21 cellular contexts compared by ENCODE assay signal in genomic region chr5:89628876-89629635, GRCh38.
"Had no signal": no experiment of that assay in that cellular context is flagged by ENCODE, and none has a peak within 500 bp of the region (broad histone marks: within the 10 kb centered on the region; RNA-seq: fewer than 3 reads in every experiment).

No MANE protein-coding gene starts in this region.

- DNase-seq: activated CD4-positive, alpha-beta T cell treated with anti-CD3 and anti-CD28 coated beads, Interleukin-2, amount 10 ng/mL, durations not matched to agents 7 days and 5 days; activated CD8-positive, alpha-beta memory T cell treated with anti-CD3 and anti-CD28 coated beads for 24 hours; activated CD8-positive, alpha-beta memory T cell treated with anti-CD3 and anti-CD28 coated beads, Interleukin-2, amount 50 U/mL, for 48 hours; activated effector memory CD4-positive, alpha-beta T cell treated with Interleukin-2 at 50 U/mL for 16 hours; activated naive CD4-positive, alpha-beta T cell treated with anti-CD3 and anti-CD28 coated beads, Interleukin-2, amount 10 ng/mL, durations not matched to agents 7 days and 5 days; activated naive CD8-positive, alpha-beta T cell treated with anti-CD3 and anti-CD28 coated beads, Interleukin-2, amount 50 U/mL, for 24 hours; activated T-cell treated with anti-CD3 and anti-CD28 coated beads, Interleukin-2, amount 50 U/mL, for 48 hours; anterior cingulate cortex; dermis blood vessel endothelial cell; effector memory CD8-positive, alpha-beta T cell; foreskin keratinocyte; glutamatergic neuron; hippocampal formation; left lung; naive thymus-derived CD4-positive, alpha-beta T cell; stimulated activated CD4-positive, alpha-beta T cell treated with anti-CD3 and anti-CD28 coated beads, Interleukin-2, amount 100 ng/mL, for 24 hours; stimulated activated naive CD4-positive, alpha-beta T cell treated with Interleukin-2 at 50 U/mL for 16 hours; substantia nigra; T1000; tibial artery had no signal

- H2AFZ ChIP-seq: neural progenitor cell had no signal

- H3K4me2 ChIP-seq: neural progenitor cell had no signal

- H3K4me1 ChIP-seq: foreskin keratinocyte, left lung, neural progenitor cell, tibial artery had no signal

- ATAC-seq: activated naive CD8-positive, alpha-beta T cell treated with anti-CD3 and anti-CD28 coated beads, Interleukin-2, amount 50 U/mL, for 24 hours; effector memory CD8-positive, alpha-beta T cell; foreskin keratinocyte; left lung; naive thymus-derived CD4-positive, alpha-beta T cell had no signal

- H3K36me3 ChIP-seq: left lung, neural progenitor cell, tibial artery had no signal

- H3K9ac ChIP-seq: neural progenitor cell had no signal

- H3K4me3 ChIP-seq: left lung, neural progenitor cell, tibial artery had no signal

- H3K27me3 ChIP-seq: foreskin keratinocyte, left lung, neural progenitor cell, tibial artery had no signal

- H3K9me3 ChIP-seq: tibial artery had no signal

- H3K27ac ChIP-seq: foreskin keratinocyte, left lung, neural progenitor cell, tibial artery had no signal
